ENCODE assay signal across 20 cellular contexts in genomic region chrX:136262812-136263315, GRCh38. TPM values are rescaled to one million over a fixed set of nuclear protein-coding genes. Genes with fewer than 3 reads are reported as not detected.
DNase-seq lines count a peak whose midpoint lies in the region; ATAC-seq and TF ChIP-seq lines count a peak whose summit lies in the region.
"Had no signal": no experiment of that assay in that cellular context is flagged by ENCODE, and none has a peak within 500 bp of the region (broad histone marks: within the 10 kb centered on the region; RNA-seq: fewer than 3 reads in every experiment).

No MANE protein-coding gene starts in this region.

- no peak overlapping the region for H3K4me2 ChIP-seq in osteoblast (ENCODE audit: insufficient read depth, low read length)
- H3K4me2 ChIP-seq: BLaER1 treated with 17β-estradiol and CSF1 and Interleukin-3, amounts not matched to agents 10 nM and 100 nM had no signal

- H3K79me2 ChIP-seq in osteoblast (ENCODE audit: insufficient read depth, low read length): no peaks in the 10 kb centered on the region

- H3K36me3 Mint-ChIP-seq in activated naive CD8-positive, alpha-beta T cell treated with anti-CD3 and anti-CD28 coated beads, Interleukin-2, amount 10 ng/mL, durations not matched to agents 7 days and 5 days: no peaks in the 10 kb centered on the region
- H3K36me3 Mint-ChIP-seq in activated naive CD8-positive, alpha-beta T cell treated with anti-CD3 and anti-CD28 coated beads for 36 hours: no peaks in the 10 kb centered on the region
- H3K36me3 Mint-ChIP-seq in WTC11: no peaks in the 10 kb centered on the region
- H3K36me3 Mint-ChIP-seq: CD8-positive, alpha-beta memory T cell had no signal

- H3K27me3 Mint-ChIP-seq in activated naive CD8-positive, alpha-beta T cell treated with anti-CD3 and anti-CD28 coated beads, Interleukin-2, amount 10 ng/mL, durations not matched to agents 7 days and 5 days: no peaks in the 10 kb centered on the region
- H3K27me3 Mint-ChIP-seq in activated naive CD8-positive, alpha-beta T cell treated with anti-CD3 and anti-CD28 coated beads for 36 hours: no peaks in the 10 kb centered on the region
- no peaks in the 10 kb centered on the region for H3K27me3 Mint-ChIP-seq in WTC11 (ENCODE audit: low read depth)
- H3K27me3 Mint-ChIP-seq: CD8-positive, alpha-beta memory T cell had no signal

- H3K4me3 ChIP-seq in lower leg skin (ENCODE audit: low read depth, poor library complexity, severe bottlenecking) (no peak overlapping the region), osteoblast (ENCODE audit: insufficient read depth, low read length) (no peak overlapping the region)
- H3K4me3 ChIP-seq: BLaER1 treated with 17β-estradiol and CSF1 and Interleukin-3, amounts not matched to agents 10 nM and 100 nM had no signal

- POLR2A ChIA-PET in activated naive CD8-positive, alpha-beta T cell treated with anti-CD3 and anti-CD28 coated beads, Interleukin-2, amount 10 ng/mL, durations not matched to agents 7 days and 5 days (lab: Charles Lee): no interaction called here
- POLR2A ChIA-PET in WTC11 (lab: Charles Lee): no interaction called here

- CTCF ChIA-PET in WTC11 (lab: Charles Lee): no interaction called here

- H2AFZ ChIP-seq in osteoblast (ENCODE audit: low read length): no peak overlapping the region

- no peak overlapping the region for H3K27ac ChIP-seq in osteoblast (ENCODE audit: low read depth, low read length)
- H3K27ac ChIP-seq: BLaER1 treated with 17β-estradiol and CSF1 and Interleukin-3, amounts not matched to agents 10 nM and 100 nM had no signal

- no peaks in the 10 kb centered on the region for H3K27me3 ChIP-seq in osteoblast (ENCODE audit: insufficient read depth, low read length)

- H3K9me3 ChIP-seq in osteoblast (ENCODE audit: low read depth, low read length): no peaks in the 10 kb centered on the region
- H3K9me3 ChIP-seq: BLaER1 treated with 17β-estradiol and CSF1 and Interleukin-3, amounts not matched to agents 10 nM and 100 nM had no signal

- intact Hi-C loops in lower leg skin (cut with DNase I; ENCODE audit: low total_unique reads): no loop called here

- H4K20me1 ChIP-seq in osteoblast (ENCODE audit: insufficient read depth, low read length): no peaks in the 10 kb centered on the region

- no peak for DNase-seq in activated naive CD8-positive, alpha-beta T cell treated with anti-CD3 and anti-CD28 coated beads, Interleukin-2, amount 10 ng/mL, durations not matched to agents 7 days and 5 days
- no peak for DNase-seq in activated naive CD8-positive, alpha-beta T cell treated with anti-CD3 and anti-CD28 coated beads for 36 hours
- no peak for DNase-seq in WTC11 (ENCODE audit: low spot score)
- peak; percentile 21 for DNase-seq in iPS-NIHi11 (ENCODE audit: low spot score)
- no peak for DNase-seq in NCI-H1417 treated with DMSO at 0.1 percent for 48 hours (lab: John Stamatoyannopoulos, UW)
- DNase-seq in lower leg skin (ENCODE audit: low spot score in 2 of 2): no peak
- DNase-seq in osteoblast (ENCODE audit: insufficient read length, low spot score, missing footprints): no peak
- DNase-seq in superior temporal gyrus (ENCODE audit: extremely low spot score): no peak
- DNase-seq: CD8-positive, alpha-beta memory T cell; DMS79; Kasumi-1; MM.1S; NCI-H1105 treated with DMSO at 0.1 percent for 48 hours; NCI-H187 treated with DMSO at 0.1 percent for 48 hours; NCI-H526 treated with DMSO at 0.1 percent for 48 hours; SHP77 treated with DMSO at 0.1 percent for 48 hours had no signal

- H3K4me3 Mint-ChIP-seq in activated naive CD8-positive, alpha-beta T cell treated with anti-CD3 and anti-CD28 coated beads, Interleukin-2, amount 10 ng/mL, durations not matched to agents 7 days and 5 days: no peak overlapping the region
- no peak overlapping the region for H3K4me3 Mint-ChIP-seq in activated naive CD8-positive, alpha-beta T cell treated with anti-CD3 and anti-CD28 coated beads for 36 hours
- no peak overlapping the region for H3K4me3 Mint-ChIP-seq in WTC11
- H3K4me3 Mint-ChIP-seq: CD8-positive, alpha-beta memory T cell had no signal

- no peak for TF ChIP-seq POLR2A in lower leg skin (IDR thresholded peaks at IDR 0.05)

- H3K27ac Mint-ChIP-seq in activated naive CD8-positive, alpha-beta T cell treated with anti-CD3 and anti-CD28 coated beads, Interleukin-2, amount 10 ng/mL, durations not matched to agents 7 days and 5 days: peak overlapping the region; percentile 56
- no peak overlapping the region for H3K27ac Mint-ChIP-seq in activated naive CD8-positive, alpha-beta T cell treated with anti-CD3 and anti-CD28 coated beads for 36 hours
- H3K27ac Mint-ChIP-seq in WTC11: no peak overlapping the region
- H3K27ac Mint-ChIP-seq: CD8-positive, alpha-beta memory T cell had no signal

- no peaks in the 10 kb centered on the region for H3K36me3 ChIP-seq in osteoblast (ENCODE audit: insufficient read depth, low read length)
- H3K36me3 ChIP-seq: BLaER1 treated with 17β-estradiol and CSF1 and Interleukin-3, amounts not matched to agents 10 nM and 100 nM had no signal

- peaks cover 35% of the 10 kb centered on the region for H3K4me1 ChIP-seq in osteoblast (ENCODE audit: insufficient read depth, low read length)

- TF ChIP-seq CTCF in WTC11 (IDR thresholded peaks at IDR 0.05) (no peak), lower leg skin (IDR thresholded peaks at IDR 0.05) (no peak), osteoblast (IDR thresholded peaks at IDR 0.05; ENCODE audit: extremely low read depth, low read depth, low read length) (no peak)

- WGBS in lower leg skin, 2 donors: 58 to 64% methylated on average over 7 of the region's 7 CpGs

- H3K4me1 Mint-ChIP-seq in activated naive CD8-positive, alpha-beta T cell treated with anti-CD3 and anti-CD28 coated beads, Interleukin-2, amount 10 ng/mL, durations not matched to agents 7 days and 5 days: peaks cover 13% of the 10 kb centered on the region
- peaks cover 15% of the 10 kb centered on the region for H3K4me1 Mint-ChIP-seq in activated naive CD8-positive, alpha-beta T cell treated with anti-CD3 and anti-CD28 coated beads for 36 hours
- H3K4me1 Mint-ChIP-seq in WTC11: peaks cover 10% of the 10 kb centered on the region

- no peaks in the 10 kb centered on the region for H3K9me3 Mint-ChIP-seq in activated naive CD8-positive, alpha-beta T cell treated with anti-CD3 and anti-CD28 coated beads, Interleukin-2, amount 10 ng/mL, durations not matched to agents 7 days and 5 days
- H3K9me3 Mint-ChIP-seq in activated naive CD8-positive, alpha-beta T cell treated with anti-CD3 and anti-CD28 coated beads for 36 hours: no peaks in the 10 kb centered on the region
- no peaks in the 10 kb centered on the region for H3K9me3 Mint-ChIP-seq in WTC11
- H3K9me3 Mint-ChIP-seq: CD8-positive, alpha-beta memory T cell had no signal

- ATAC-seq in activated naive CD8-positive, alpha-beta T cell treated with anti-CD3 and anti-CD28 coated beads, Interleukin-2, amount 10 ng/mL, durations not matched to agents 7 days and 5 days (ENCODE audit: low read depth): no peak
- ATAC-seq in WTC11: peak; percentile 69
- ATAC-seq: HCT116 had no signal

TF ChIP-seq in WTC11, 78 proteins besides CTCF, POLR2A, EP300 and RAD21:
- peak; percentile 51 for TF ChIP-seq USF1 (CRISPR knock-in tag; IDR thresholded peaks at IDR 0.05)
- TF ChIP-seq ELF4 (CRISPR knock-in tag; IDR thresholded peaks at IDR 0.05; ENCODE audit: low read depth): no peak
- peak; percentile 69 for TF ChIP-seq USF2 (CRISPR knock-in tag; IDR thresholded peaks at IDR 0.05)
- TF ChIP-seq GABPB1 (CRISPR knock-in tag; IDR thresholded peaks at IDR 0.05): no peak
- TF ChIP-seq E2F5 (CRISPR knock-in tag; IDR thresholded peaks at IDR 0.05): no peak

RNA-seq across cellular contexts. Expression of gene MAP7D3, which starts 11.7 kb away (rescaled TPM):
- 10 to 100 TPM; 11.9 to 12.0 TPM for total RNA-seq in activated naive CD8-positive, alpha-beta T cell treated with anti-CD3 and anti-CD28 coated beads, Interleukin-2, amount 10 ng/mL, durations not matched to agents 7 days and 5 days
- total RNA-seq in activated naive CD8-positive, alpha-beta T cell treated with anti-CD3 and anti-CD28 coated beads for 36 hours: 10 to 100 TPM; 17.8 to 17.9 TPM
- total RNA-seq in WTC11 (2021) (12.3 to 12.4 TPM (median 12.4 TPM) in 3 replicates), lower leg skin (1 to 10 TPM; 4.4 to 7.6 (median 5.4) TPM), osteoblast (19.2 and 23.6 TPM in 2 replicates)

RNA-seq across cellular contexts. Expression of gene ADGRG4, which starts 37.9 kb away (rescaled TPM):
- not detected for total RNA-seq in activated naive CD8-positive, alpha-beta T cell treated with anti-CD3 and anti-CD28 coated beads, Interleukin-2, amount 10 ng/mL, durations not matched to agents 7 days and 5 days
- total RNA-seq in activated naive CD8-positive, alpha-beta T cell treated with anti-CD3 and anti-CD28 coated beads for 36 hours: not detected
- total RNA-seq in WTC11 (2021): not detected in 3 replicates
- not detected for total RNA-seq in lower leg skin
- total RNA-seq in osteoblast: not detected in 2 replicates
- total RNA-seq: A172; CD8-positive, alpha-beta memory T cell; RPMI7951 had no signal
